1 cellular context compared by ENCODE assay signal in genomic region chr13:92677571-92677970, GRCh38.
TF ChIP-seq lines count a peak whose summit lies in the region.

No MANE protein-coding gene starts in this region.

TF ChIP-seq in GM23338, 12 proteins besides CTCF, POLR2A, EP300 and RAD21 (continued from another document):
- TF ChIP-seq ETS1 (IDR thresholded peaks at IDR 0.05) (no peak), ZNF114 (CRISPR knock-in tag; IDR thresholded peaks at IDR 0.05) (no peak), NANOG (IDR thresholded peaks at IDR 0.05; ENCODE audit: borderline replicate concordance) (no peak), CREB1 (CRISPR knock-in tag; IDR thresholded peaks at IDR 0.05; ENCODE audit: low read depth) (no peak), STAT1 (IDR thresholded peaks at IDR 0.05; ENCODE audit: unreplicated experiment) (no peak), ZNF462 (CRISPR knock-in tag; IDR thresholded peaks at IDR 0.05) (no peak), ZNF331 (CRISPR knock-in tag; IDR thresholded peaks at IDR 0.05; ENCODE audit: low read depth) (no peak), JUNB (IDR thresholded peaks at IDR 0.05; ENCODE audit: unreplicated experiment) (no peak), EZH2 (IDR thresholded peaks at IDR 0.05; ENCODE audit: low read depth, unreplicated experiment) (no peak)
- TF ChIP-seq, protein P1, sequence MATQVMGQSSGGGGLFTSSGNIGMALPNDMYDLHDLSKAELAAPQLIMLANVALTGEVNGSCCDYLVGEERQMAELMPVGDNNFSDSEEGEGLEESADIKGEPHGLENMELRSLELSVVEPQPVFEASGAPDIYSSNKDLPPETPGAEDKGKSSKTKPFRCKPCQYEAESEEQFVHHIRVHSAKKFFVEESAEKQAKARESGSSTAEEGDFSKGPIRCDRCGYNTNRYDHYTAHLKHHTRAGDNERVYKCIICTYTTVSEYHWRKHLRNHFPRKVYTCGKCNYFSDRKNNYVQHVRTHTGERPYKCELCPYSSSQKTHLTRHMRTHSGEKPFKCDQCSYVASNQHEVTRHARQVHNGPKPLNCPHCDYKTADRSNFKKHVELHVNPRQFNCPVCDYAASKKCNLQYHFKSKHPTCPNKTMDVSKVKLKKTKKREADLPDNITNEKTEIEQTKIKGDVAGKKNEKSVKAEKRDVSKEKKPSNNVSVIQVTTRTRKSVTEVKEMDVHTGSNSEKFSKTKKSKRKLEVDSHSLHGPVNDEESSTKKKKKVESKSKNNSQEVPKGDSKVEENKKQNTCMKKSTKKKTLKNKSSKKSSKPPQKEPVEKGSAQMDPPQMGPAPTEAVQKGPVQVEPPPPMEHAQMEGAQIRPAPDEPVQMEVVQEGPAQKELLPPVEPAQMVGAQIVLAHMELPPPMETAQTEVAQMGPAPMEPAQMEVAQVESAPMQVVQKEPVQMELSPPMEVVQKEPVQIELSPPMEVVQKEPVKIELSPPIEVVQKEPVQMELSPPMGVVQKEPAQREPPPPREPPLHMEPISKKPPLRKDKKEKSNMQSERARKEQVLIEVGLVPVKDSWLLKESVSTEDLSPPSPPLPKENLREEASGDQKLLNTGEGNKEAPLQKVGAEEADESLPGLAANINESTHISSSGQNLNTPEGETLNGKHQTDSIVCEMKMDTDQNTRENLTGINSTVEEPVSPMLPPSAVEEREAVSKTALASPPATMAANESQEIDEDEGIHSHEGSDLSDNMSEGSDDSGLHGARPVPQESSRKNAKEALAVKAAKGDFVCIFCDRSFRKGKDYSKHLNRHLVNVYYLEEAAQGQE (IDR thresholded peaks at IDR 0.05; ENCODE audit: unreplicated experiment) = no peak
